Comparison of ENCODE assay signal across 13 cellular contexts in genomic region chr3:170220871-170221270, GRCh38. TPM values are rescaled to one million over a fixed set of nuclear protein-coding genes. Genes with fewer than 3 reads are reported as not detected.
DNase-seq lines count a peak whose midpoint lies in the region; ATAC-seq and TF ChIP-seq lines count a peak whose summit lies in the region.
"Had no signal": no experiment of that assay in that cellular context is flagged by ENCODE, and none has a peak within 500 bp of the region (broad histone marks: within the 10 kb centered on the region; RNA-seq: fewer than 3 reads in every experiment).

No MANE protein-coding gene starts in this region.

- H3K36me3 ChIP-seq in CD8-positive, alpha-beta memory T cell (ENCODE audit: insufficient read depth, low read length), result no peaks in the 10 kb centered on the region
- no peaks in the 10 kb centered on the region for H3K36me3 ChIP-seq in GM23338 (ENCODE audit: insufficient read depth)
- H3K36me3 ChIP-seq in naive thymus-derived CD4-positive, alpha-beta T cell (ENCODE audit: control insufficient read depth in 2 of 3, insufficient read depth in 3 of 3, low read length in 3 of 3), result peaks cover 0 to 6% (median 0%) of the 10 kb centered on the region in 3 experiments
- H3K36me3 ChIP-seq in gastrocnemius medialis, result no peaks in the 10 kb centered on the region
- H3K36me3 ChIP-seq: neutrophil, spleen, tibial nerve had no signal

- H3K9me3 ChIP-seq in CD8-positive, alpha-beta memory T cell (ENCODE audit: low read length), result no peaks in the 10 kb centered on the region
- no peaks in the 10 kb centered on the region for H3K9me3 ChIP-seq in naive thymus-derived CD4-positive, alpha-beta T cell (ENCODE audit: control insufficient read depth in 2 of 3, low read length in 3 of 3)
- no peaks in the 10 kb centered on the region for H3K9me3 ChIP-seq in gastrocnemius medialis
- H3K9me3 ChIP-seq: body of pancreas, neutrophil had no signal

- ATAC-seq in GM23338 (no peak), GM21423 (IDR thresholded peaks at IDR 0.05; ENCODE audit: unreplicated experiment) (no peak), gastrocnemius medialis (no peak)
- no peak for ATAC-seq in naive thymus-derived CD4-positive, alpha-beta T cell
- ATAC-seq: body of pancreas, left ventricle myocardium superior had no signal

- peak overlapping the region; percentile 56 to 91 (median 60) for H3K4me3 Mint-ChIP-seq in CD8-positive, alpha-beta memory T cell
- H3K4me3 Mint-ChIP-seq in GM23338, result peak overlapping the region; percentile 32; the same call in 1 of the 3 replicates
- peak overlapping the region; percentile 57 for H3K4me3 Mint-ChIP-seq in activated T-helper 2 cell treated with anti-CD3 and anti-CD28 coated beads, Interferon-gamma antibody, Interleukin-2, Interleukin-4, amounts not matched to agents 10 μg/mL and 5 μg/mL and 100 μg/mL, durations not matched to agents 14 hours and 24 hours and 36 hours (ENCODE audit: low read depth)
- peak overlapping the region in 9 of 10 donors; percentile 48 to 76 (median 57) for H3K4me3 Mint-ChIP-seq in naive thymus-derived CD4-positive, alpha-beta T cell

- no peak overlapping the region for H2AFZ ChIP-seq in GM23338

- H3K4me2 ChIP-seq in GM23338, result no peak overlapping the region

- no peaks in the 10 kb centered on the region for H3K9me3 Mint-ChIP-seq in CD8-positive, alpha-beta memory T cell
- H3K9me3 Mint-ChIP-seq in GM23338, result no peaks in the 10 kb centered on the region
- H3K9me3 Mint-ChIP-seq in activated T-helper 2 cell treated with anti-CD3 and anti-CD28 coated beads, Interferon-gamma antibody, Interleukin-2, Interleukin-4, amounts not matched to agents 10 μg/mL and 5 μg/mL and 100 μg/mL, durations not matched to agents 14 hours and 24 hours and 36 hours, result no peaks in the 10 kb centered on the region
- H3K9me3 Mint-ChIP-seq in naive thymus-derived CD4-positive, alpha-beta T cell, result peaks cover 0 to 5% (median 0%) of the 10 kb centered on the region in 11 donors

- H3K79me2 ChIP-seq in GM23338 (replicated peaks; ENCODE audit: insufficient read depth), result peaks cover 31% of the 10 kb centered on the region

- no peaks in the 10 kb centered on the region for H3K27me3 Mint-ChIP-seq in CD8-positive, alpha-beta memory T cell
- H3K27me3 Mint-ChIP-seq in GM23338 (ENCODE audit: insufficient read depth, low read depth, poor library complexity), result peaks cover 6% of the 10 kb centered on the region
- H3K27me3 Mint-ChIP-seq in activated T-helper 2 cell treated with anti-CD3 and anti-CD28 coated beads, Interferon-gamma antibody, Interleukin-2, Interleukin-4, amounts not matched to agents 10 μg/mL and 5 μg/mL and 100 μg/mL, durations not matched to agents 14 hours and 24 hours and 36 hours (ENCODE audit: low read depth), result peaks cover 4% of the 10 kb centered on the region
- peaks cover 0 to 4% (median 0%) of the 10 kb centered on the region in 5 donors for H3K27me3 Mint-ChIP-seq in naive thymus-derived CD4-positive, alpha-beta T cell

- peaks cover 5% of the 10 kb centered on the region; the same call in 1 of the 2 replicates for H4K20me1 ChIP-seq in GM23338 (replicated peaks; ENCODE audit: insufficient read depth)

- peak overlapping the region in 3 of 8 donors; percentile 38 to 89 (median 50) for H3K27ac Mint-ChIP-seq in CD8-positive, alpha-beta memory T cell
- no peak overlapping the region for H3K27ac Mint-ChIP-seq in GM23338
- H3K27ac Mint-ChIP-seq in activated T-helper 2 cell treated with anti-CD3 and anti-CD28 coated beads, Interferon-gamma antibody, Interleukin-2, Interleukin-4, amounts not matched to agents 10 μg/mL and 5 μg/mL and 100 μg/mL, durations not matched to agents 14 hours and 24 hours and 36 hours, result no peak overlapping the region
- peak overlapping the region in 2 of 9 donors; percentile 20 to 70 for H3K27ac Mint-ChIP-seq in naive thymus-derived CD4-positive, alpha-beta T cell
- H3K27ac Mint-ChIP-seq: endodermal cell had no signal

- H3K36me3 Mint-ChIP-seq in CD8-positive, alpha-beta memory T cell, result peaks cover 0 to 8% (median 0%) of the 10 kb centered on the region in 3 donors
- H3K36me3 Mint-ChIP-seq in GM23338 (ENCODE audit: low read depth), result no peaks in the 10 kb centered on the region; the same call in 2 of the 3 replicates
- peaks cover 3% of the 10 kb centered on the region for H3K36me3 Mint-ChIP-seq in activated T-helper 2 cell treated with anti-CD3 and anti-CD28 coated beads, Interferon-gamma antibody, Interleukin-2, Interleukin-4, amounts not matched to agents 10 μg/mL and 5 μg/mL and 100 μg/mL, durations not matched to agents 14 hours and 24 hours and 36 hours (ENCODE audit: low read depth)
- peaks cover 0 to 3% (median 0%) of the 10 kb centered on the region in 5 donors for H3K36me3 Mint-ChIP-seq in naive thymus-derived CD4-positive, alpha-beta T cell

- in situ Hi-C loops in gastrocnemius medialis (cut with MboI; ENCODE audit: low sequenced_read_pairs in 4 of 4), result no loop called here

- no peak for DNase-seq in CD8-positive, alpha-beta memory T cell
- DNase-seq in GM23338 (ENCODE audit: low spot score) (no peak), gastrocnemius medialis (no peak), GOT3 (lab: John Stamatoyannopoulos, UW) (no peak)
- no peak for DNase-seq in activated T-helper 2 cell treated with anti-CD3 and anti-CD28 coated beads, Interferon-gamma antibody, Interleukin-2, Interleukin-4, amounts not matched to agents 10 μg/mL and 5 μg/mL and 100 μg/mL, durations not matched to agents 14 hours and 24 hours and 36 hours (ENCODE audit: low spot score)
- DNase-seq in naive thymus-derived CD4-positive, alpha-beta T cell, result no peak
- DNase-seq: body of pancreas, endodermal cell, left ventricle myocardium superior, spleen had no signal

- no peaks in the 10 kb centered on the region for H3K9me2 ChIP-seq in GM23338 (ENCODE audit: insufficient read depth)

- CTCF ChIA-PET in CD8-positive, alpha-beta memory T cell (lab: Charles Lee), result no interaction called here
- CTCF ChIA-PET in naive thymus-derived CD4-positive, alpha-beta T cell (lab: Charles Lee), result no interaction called here

- H3K27me3 ChIP-seq in CD8-positive, alpha-beta memory T cell (ENCODE audit: insufficient read depth, low read length, poor library complexity, severe bottlenecking), result no peaks in the 10 kb centered on the region
- no peaks in the 10 kb centered on the region for H3K27me3 ChIP-seq in GM23338 (ENCODE audit: insufficient read depth)
- no peaks in the 10 kb centered on the region for H3K27me3 ChIP-seq in naive thymus-derived CD4-positive, alpha-beta T cell (ENCODE audit: control insufficient read depth in 2 of 2, insufficient read depth in 2 of 2, low read length in 2 of 2)
- H3K27me3 ChIP-seq in gastrocnemius medialis, result no peaks in the 10 kb centered on the region
- H3K27me3 ChIP-seq: body of pancreas, neutrophil, spleen, tibial nerve had no signal

- peaks cover 8% of the 10 kb centered on the region for H3K4me1 ChIP-seq in CD8-positive, alpha-beta memory T cell (ENCODE audit: insufficient read depth, low read length)
- H3K4me1 ChIP-seq in GM23338 (ENCODE audit: insufficient read depth) (peaks cover 17% of the 10 kb centered on the region), gastrocnemius medialis (peaks cover 6 to 10% of the 10 kb centered on the region in 2 donors)
- H3K4me1 ChIP-seq in naive thymus-derived CD4-positive, alpha-beta T cell (ENCODE audit: control insufficient read depth in 2 of 2, insufficient read depth in 2 of 2, low read length in 2 of 2), result peaks cover 0 to 3% of the 10 kb centered on the region in 2 donors
- H3K4me1 ChIP-seq: body of pancreas had no signal

- no peak overlapping the region for H3K4me3 ChIP-seq in CD8-positive, alpha-beta memory T cell (ENCODE audit: low read length)
- H3K4me3 ChIP-seq in GM23338 (no peak overlapping the region), gastrocnemius medialis (no peak overlapping the region)
- no peak overlapping the region for H3K4me3 ChIP-seq in naive thymus-derived CD4-positive, alpha-beta T cell (ENCODE audit: low read length)
- H3K4me3 ChIP-seq: body of pancreas had no signal

- H3K4me1 Mint-ChIP-seq in CD8-positive, alpha-beta memory T cell, result peaks cover 27 to 37% (median 36%) of the 10 kb centered on the region in 3 donors
- peaks cover 19% of the 10 kb centered on the region for H3K4me1 Mint-ChIP-seq in GM23338
- H3K4me1 Mint-ChIP-seq in activated T-helper 2 cell treated with anti-CD3 and anti-CD28 coated beads, Interferon-gamma antibody, Interleukin-2, Interleukin-4, amounts not matched to agents 10 μg/mL and 5 μg/mL and 100 μg/mL, durations not matched to agents 14 hours and 24 hours and 36 hours (ENCODE audit: low read depth), result peaks cover 22% of the 10 kb centered on the region
- H3K4me1 Mint-ChIP-seq in naive thymus-derived CD4-positive, alpha-beta T cell, result peaks cover 9 to 38% (median 26%) of the 10 kb centered on the region in 7 donors

- no peak overlapping the region for H3K27ac ChIP-seq in CD8-positive, alpha-beta memory T cell (ENCODE audit: low read depth, low read length)
- H3K27ac ChIP-seq in GM23338 (ENCODE audit: low read depth) (no peak overlapping the region), gastrocnemius medialis (no peak overlapping the region)
- H3K27ac ChIP-seq in naive thymus-derived CD4-positive, alpha-beta T cell (ENCODE audit: low read depth, low read length), result no peak overlapping the region
- H3K27ac ChIP-seq: neutrophil had no signal

- no peaks in the 10 kb centered on the region; the same call in 1 of the 2 replicates for H3F3A ChIP-seq in GM23338 (replicated peaks; ENCODE audit: low read depth)

- POLR2A ChIA-PET in CD8-positive, alpha-beta memory T cell (lab: Charles Lee), result no interaction called here
- POLR2A ChIA-PET in naive thymus-derived CD4-positive, alpha-beta T cell (lab: Charles Lee), result interaction anchor here (0.6 to 2.7 kb wide), 2 partner anchors 39 to 350 kb away, joined by 4 to 24 read pairs; partner anchors contain the start of gene PHC3

- no peak for TF ChIP-seq POLR2A in gastrocnemius medialis (IDR thresholded peaks at IDR 0.05)

- TF ChIP-seq CTCF in GM23338 (conservative IDR thresholded peaks at IDR 0.05; ENCODE audit: low read depth in 2 of 2) (no peak), gastrocnemius medialis (IDR thresholded peaks at IDR 0.05 in 4 of 5, conservative IDR thresholded peaks at IDR 0.05 in 1 of 5) (no peak)

- intact Hi-C loops in activated T-helper 2 cell treated with anti-CD3 and anti-CD28 coated beads, Interferon-gamma antibody, Interleukin-2, Interleukin-4, amounts not matched to agents 10 μg/mL and 5 μg/mL and 100 μg/mL, durations not matched to agents 14 hours and 24 hours and 36 hours (cut with micrococcal nuclease), result loop anchor here (5.0 kb wide), 1 partner anchor 254 kb away; the partner anchor contains the start of gene SEC62
- intact Hi-C loops in naive thymus-derived CD4-positive, alpha-beta T cell (cut with micrococcal nuclease), result loop anchor here (5.0 to 10.0 kb wide), 5 partner anchors 56 to 1814 kb away; partner anchors contain the start of genes FNDC3B (in 1 of the 2), GPR160 (in 1 of the 2) and RPL22L1 (in 1 of the 2)
- intact Hi-C loops in gastrocnemius medialis (cut with DNase I; ENCODE audit: low total_unique reads), result no loop called here

RNA-seq across cellular contexts. Expression of gene PRKCI, which starts 1.4 kb away (rescaled TPM):
- total RNA-seq in CD8-positive, alpha-beta memory T cell, result 10 to 100 TPM; 19.9 to 21.7 TPM
- polyA plus RNA-seq in CD8-positive, alpha-beta memory T cell, result 14.9 TPM
- 119 and 124 TPM in 2 replicates for total RNA-seq in GM23338 (2014; rRNA removed; shearing (Covaris generic))
- polyA plus RNA-seq in GM23338 (2016; fragmentation: Nextera tagmentation; extraction: Ambion mirVana), result 47.5 and 58.0 TPM in 2 replicates
- total RNA-seq in activated T-helper 2 cell treated with anti-CD3 and anti-CD28 coated beads, Interferon-gamma antibody, Interleukin-2, Interleukin-4, amounts not matched to agents 10 μg/mL and 5 μg/mL and 100 μg/mL, durations not matched to agents 14 hours and 24 hours and 36 hours, result 24.7 and 32.4 TPM in 2 replicates
- total RNA-seq in naive thymus-derived CD4-positive, alpha-beta T cell, result 10 to 100 TPM; 14.7 to 26.2 (median 20.5) TPM
- polyA plus RNA-seq in naive thymus-derived CD4-positive, alpha-beta T cell, result 10 to 100 TPM; 21.7 to 22.6 TPM
- total RNA-seq in gastrocnemius medialis, result 10 to 100 TPM; 10.5 to 20.9 (median 14.0) TPM

RNA-seq across cellular contexts. Expression of gene PHC3, which starts 39.3 kb away (rescaled TPM):
- total RNA-seq in CD8-positive, alpha-beta memory T cell, result 10 to 100 TPM; 55.5 to 58.9 TPM
- 48.3 TPM for polyA plus RNA-seq in CD8-positive, alpha-beta memory T cell
- total RNA-seq in GM23338 (2014; rRNA removed; shearing (Covaris generic)), result 22.6 and 23.9 TPM in 2 replicates
- polyA plus RNA-seq in GM23338 (2016; fragmentation: Nextera tagmentation; extraction: Ambion mirVana), result 65.6 and 83.5 TPM in 2 replicates
- total RNA-seq in activated T-helper 2 cell treated with anti-CD3 and anti-CD28 coated beads, Interferon-gamma antibody, Interleukin-2, Interleukin-4, amounts not matched to agents 10 μg/mL and 5 μg/mL and 100 μg/mL, durations not matched to agents 14 hours and 24 hours and 36 hours, result 48.3 and 52.0 TPM in 2 replicates
- total RNA-seq in naive thymus-derived CD4-positive, alpha-beta T cell, result 100 to 1,000 TPM in 4 of 5 experiments, 10 to 100 TPM in 1; 78.9 to 215 (median 158) TPM
- polyA plus RNA-seq in naive thymus-derived CD4-positive, alpha-beta T cell, result 10 to 100 TPM; 46.3 to 67.2 TPM
- total RNA-seq in gastrocnemius medialis, result 10 to 100 TPM; 25.4 to 37.0 (median 32.4) TPM
